ENCODE assay signal across 15 cellular contexts in genomic region chr3:103085465-103085864, GRCh38.
A peak's percentile ranks its signal among the peaks of the same experiment; 100 is the strongest.
DNase-seq lines count a peak whose midpoint lies in the region; ATAC-seq and TF ChIP-seq lines count a peak whose summit lies in the region.
"Had no signal": no experiment of that assay in that cellular context is flagged by ENCODE, and none has a peak within 500 bp of the region (broad histone marks: within the 10 kb centered on the region; RNA-seq: fewer than 3 reads in every experiment).

No MANE protein-coding gene starts in this region.

- DNase-seq in kidney tubule cell (ENCODE audit: low spot score) (peak; percentile 99), activated gamma-delta T cell (lab: John Stamatoyannopoulos, UW) (no peak), DMS153 (lab: John Stamatoyannopoulos, UW) (no peak), UCSD-AML1 (lab: John Stamatoyannopoulos, UW; ENCODE audit: unreplicated experiment) (no peak)
- DNase-seq in NK-92 treated with Interleukin-12 subunit alpha and Interleukin-12 subunit beta, amount 100 ng/mL, for 24 hours (lab: John Stamatoyannopoulos, UW): no peak
- DNase-seq: activated CD4-positive, alpha-beta memory T cell treated with anti-CD3 and anti-CD28 coated beads, Interleukin-2, amount 10 ng/mL, durations not matched to agents 7 days and 5 days; activated naive CD8-positive, alpha-beta T cell treated with anti-CD3 and anti-CD28 coated beads, Interleukin-2, amount 50 U/mL, for 24 hours; GF-D8; posterior cingulate gyrus; stimulated activated CD4-positive, alpha-beta T cell treated with anti-CD3 and anti-CD28 coated beads, Interleukin-4, amount 100 ng/mL, for 24 hours; SW 1271 had no signal

- ATAC-seq in GM18505 (IDR thresholded peaks at IDR 0.05; ENCODE audit: unreplicated experiment) (peak; percentile 73), GM21529 (IDR thresholded peaks at IDR 0.05; ENCODE audit: unreplicated experiment) (peak; percentile 72), HG03432 (IDR thresholded peaks at IDR 0.05; ENCODE audit: unreplicated experiment) (peak; percentile 77)
- ATAC-seq: activated naive CD8-positive, alpha-beta T cell treated with anti-CD3 and anti-CD28 coated beads, Interleukin-2, amount 50 U/mL, for 24 hours; gastroesophageal sphincter had no signal

- TF ChIP-seq POLR2A in GM18505 (IDR thresholded peaks at IDR 0.05; ENCODE audit: borderline replicate concordance, extremely low read depth, insufficient read depth, insufficient read length): no peak
